In genomic region chr10:102713483-102713813, GRCh38 we compare ENCODE assay signal across 8 cellular contexts. TPM values are rescaled to one million over a fixed set of nuclear protein-coding genes. Genes with fewer than 3 reads are reported as not detected.
DNase-seq lines count a peak whose midpoint lies in the region; ATAC-seq and TF ChIP-seq lines count a peak whose summit lies in the region.

No MANE protein-coding gene starts in this region.

- H3K9me3 ChIP-seq in sigmoid colon = no peaks in the 10 kb centered on the region

- no peak for TF ChIP-seq EP300 in sigmoid colon (IDR thresholded peaks at IDR 0.05)

- peaks cover 62% of the 10 kb centered on the region for H3K4me1 Mint-ChIP-seq in activated CD8-positive, alpha-beta memory T cell treated with anti-CD3 and anti-CD28 coated beads, Interleukin-2, amount 10 ng/mL, durations not matched to agents 7 days and 5 days
- H3K4me1 Mint-ChIP-seq in activated CD8-positive, alpha-beta T cell treated with anti-CD3 and anti-CD28 coated beads, Interleukin-2, amount 10 ng/mL, durations not matched to agents 7 days and 5 days (ENCODE audit: low read depth) = peaks cover 53% of the 10 kb centered on the region

- no peak for DNase-seq in activated CD8-positive, alpha-beta memory T cell treated with anti-CD3 and anti-CD28 coated beads, Interleukin-2, amount 10 ng/mL, durations not matched to agents 7 days and 5 days
- no peak for DNase-seq in activated CD8-positive, alpha-beta memory T cell treated with anti-CD3 and anti-CD28 coated beads, Interleukin-2, amount 50 U/mL, for 48 hours
- DNase-seq in activated CD8-positive, alpha-beta T cell treated with anti-CD3 and anti-CD28 coated beads, Interleukin-2, amount 10 ng/mL, durations not matched to agents 7 days and 5 days = no peak
- DNase-seq in cardiac septum (ENCODE audit: low spot score) (peak; percentile 80), sigmoid colon (no peak), AML-193 (lab: John Stamatoyannopoulos, UW) (no peak)

- H3K27me3 Mint-ChIP-seq in activated CD8-positive, alpha-beta memory T cell treated with anti-CD3 and anti-CD28 coated beads, Interleukin-2, amount 10 ng/mL, durations not matched to agents 7 days and 5 days = no peaks in the 10 kb centered on the region
- H3K27me3 Mint-ChIP-seq in activated CD8-positive, alpha-beta T cell treated with anti-CD3 and anti-CD28 coated beads, Interleukin-2, amount 10 ng/mL, durations not matched to agents 7 days and 5 days (ENCODE audit: low read depth) = no peaks in the 10 kb centered on the region

- no peaks in the 10 kb centered on the region for H3K9me3 Mint-ChIP-seq in activated CD8-positive, alpha-beta memory T cell treated with anti-CD3 and anti-CD28 coated beads, Interleukin-2, amount 10 ng/mL, durations not matched to agents 7 days and 5 days (ENCODE audit: low read depth)
- no peaks in the 10 kb centered on the region for H3K9me3 Mint-ChIP-seq in activated CD8-positive, alpha-beta T cell treated with anti-CD3 and anti-CD28 coated beads, Interleukin-2, amount 10 ng/mL, durations not matched to agents 7 days and 5 days (ENCODE audit: insufficient read depth)

- peak overlapping the region; percentile 86 to 100 (median 94) for H3K4me3 ChIP-seq in sigmoid colon

- H3K4me1 ChIP-seq in sigmoid colon = peaks cover 0 to 28% (median 17%) of the 10 kb centered on the region in 4 donors

- CTCF ChIA-PET in activated CD8-positive, alpha-beta memory T cell treated with anti-CD3 and anti-CD28 coated beads, Interleukin-2, amount 10 ng/mL, durations not matched to agents 7 days and 5 days (lab: Charles Lee) = interaction anchor here (0.6 to 6.4 kb wide), 18 partner anchors 13 to 320 kb away, joined by 3 to 52 read pairs (median 4); partner anchors contain the start of genes CNNM2, SUFU, TRIM8 and WBP1L
- CTCF ChIA-PET in activated CD8-positive, alpha-beta T cell treated with anti-CD3 and anti-CD28 coated beads, Interleukin-2, amount 10 ng/mL, durations not matched to agents 7 days and 5 days (lab: Charles Lee) = interaction anchor here (0.8 to 6.4 kb wide), 22 partner anchors 9 to 341 kb away, joined by 3 to 61 read pairs (median 5); partner anchors contain the start of genes ACTR1A, TRIM8 and WBP1L

- POLR2A ChIA-PET in activated CD8-positive, alpha-beta T cell treated with anti-CD3 and anti-CD28 coated beads, Interleukin-2, amount 10 ng/mL, durations not matched to agents 7 days and 5 days (lab: Charles Lee) = interaction anchor here (0.7 to 3.1 kb wide), 6 partner anchors 31 to 204 kb away, joined by 3 to 27 read pairs (median 7); partner anchors contain the start of genes CNNM2 and TRIM8

- ATAC-seq in activated CD8-positive, alpha-beta memory T cell treated with anti-CD3 and anti-CD28 coated beads, Interleukin-2, amount 10 ng/mL, durations not matched to agents 7 days and 5 days = peak; percentile 56
- ATAC-seq in HG03095 (IDR thresholded peaks at IDR 0.05; ENCODE audit: unreplicated experiment) = peak; percentile 34
- peak; percentile 62 for ATAC-seq in activated CD8-positive, alpha-beta T cell treated with anti-CD3 and anti-CD28 coated beads, Interleukin-2, amount 10 ng/mL, durations not matched to agents 7 days and 5 days
- ATAC-seq in GM18870 (IDR thresholded peaks at IDR 0.05; ENCODE audit: unreplicated experiment) = no peak

- no peaks in the 10 kb centered on the region for H3K36me3 ChIP-seq in sigmoid colon

- H3K27ac ChIP-seq in sigmoid colon = peak overlapping the region; percentile 88 to 95 (median 90)

- WGBS in sigmoid colon, 2 donors = 0% methylated on average over 16 of the region's 16 CpGs

- no peak for TF ChIP-seq POLR2A in sigmoid colon (IDR thresholded peaks at IDR 0.05)

- peak in 1 of 4 experiments; percentile 20 for TF ChIP-seq CTCF in sigmoid colon (IDR thresholded peaks at IDR 0.05)

- H3K27me3 ChIP-seq in sigmoid colon = no peaks in the 10 kb centered on the region

- peak overlapping the region; percentile 80 for H3K4me3 Mint-ChIP-seq in activated CD8-positive, alpha-beta memory T cell treated with anti-CD3 and anti-CD28 coated beads, Interleukin-2, amount 10 ng/mL, durations not matched to agents 7 days and 5 days
- peak overlapping the region; percentile 91 for H3K4me3 Mint-ChIP-seq in activated CD8-positive, alpha-beta T cell treated with anti-CD3 and anti-CD28 coated beads, Interleukin-2, amount 10 ng/mL, durations not matched to agents 7 days and 5 days

- H3K36me3 Mint-ChIP-seq in activated CD8-positive, alpha-beta memory T cell treated with anti-CD3 and anti-CD28 coated beads, Interleukin-2, amount 10 ng/mL, durations not matched to agents 7 days and 5 days = peaks cover 12% of the 10 kb centered on the region
- H3K36me3 Mint-ChIP-seq in activated CD8-positive, alpha-beta T cell treated with anti-CD3 and anti-CD28 coated beads, Interleukin-2, amount 10 ng/mL, durations not matched to agents 7 days and 5 days (ENCODE audit: low read depth) = peaks cover 16% of the 10 kb centered on the region

- intact Hi-C loops in cardiac septum (cut with DNase I) (loop anchor here (5.0 kb wide), 2 partner anchors 36 to 66 kb away; no protein-coding TSS in a partner anchor), sigmoid colon (cut with DNase I) (loop anchor here (2.0 kb wide), 1 partner anchor 67 kb away; no protein-coding TSS in a partner anchor)

- H3K27ac Mint-ChIP-seq in activated CD8-positive, alpha-beta memory T cell treated with anti-CD3 and anti-CD28 coated beads, Interleukin-2, amount 10 ng/mL, durations not matched to agents 7 days and 5 days = peak overlapping the region; percentile 87
- peak overlapping the region; percentile 92 for H3K27ac Mint-ChIP-seq in activated CD8-positive, alpha-beta T cell treated with anti-CD3 and anti-CD28 coated beads, Interleukin-2, amount 10 ng/mL, durations not matched to agents 7 days and 5 days

RNA-seq across cellular contexts. Expression of gene ARL3, which starts 0.7 kb away (rescaled TPM):
- 1 to 10 TPM; 7.2 to 9.7 TPM for total RNA-seq in activated CD8-positive, alpha-beta memory T cell treated with anti-CD3 and anti-CD28 coated beads, Interleukin-2, amount 10 ng/mL, durations not matched to agents 7 days and 5 days
- total RNA-seq in activated CD8-positive, alpha-beta T cell treated with anti-CD3 and anti-CD28 coated beads, Interleukin-2, amount 10 ng/mL, durations not matched to agents 7 days and 5 days = 1 to 10 TPM; 4.7 to 5.2 TPM
- total RNA-seq in cardiac septum (13.1 TPM), sigmoid colon (10 to 100 TPM in 2 of 4 donors, 1 to 10 TPM in 2; 7.3 to 12.0 (median 9.3) TPM)
- polyA plus RNA-seq in sigmoid colon = 1 to 10 TPM; 4.6 to 8.4 (median 5.4) TPM

RNA-seq across cellular contexts. Expression of gene SFXN2, which starts 1.0 kb away (rescaled TPM):
- 10 to 100 TPM; 22.1 to 30.1 TPM for total RNA-seq in activated CD8-positive, alpha-beta memory T cell treated with anti-CD3 and anti-CD28 coated beads, Interleukin-2, amount 10 ng/mL, durations not matched to agents 7 days and 5 days
- total RNA-seq in activated CD8-positive, alpha-beta T cell treated with anti-CD3 and anti-CD28 coated beads, Interleukin-2, amount 10 ng/mL, durations not matched to agents 7 days and 5 days = 10 to 100 TPM; 22.2 TPM
- total RNA-seq in cardiac septum (2.8 TPM), sigmoid colon (1 to 10 TPM in 2 of 4 donors, under 1 TPM in 2; 0.66 to 6.1 (median 1.5) TPM)
- polyA plus RNA-seq in sigmoid colon = 10 to 100 TPM in 1 of 3 donors, 1 to 10 TPM in 2; 2.4 to 11.6 (median 3.0) TPM

RNA-seq across cellular contexts. Expression of gene WBP1L, which starts 30.3 kb away (rescaled TPM):
- 10 to 100 TPM; 23.9 to 24.6 TPM for total RNA-seq in activated CD8-positive, alpha-beta memory T cell treated with anti-CD3 and anti-CD28 coated beads, Interleukin-2, amount 10 ng/mL, durations not matched to agents 7 days and 5 days
- 10 to 100 TPM; 25.7 to 25.9 TPM for total RNA-seq in activated CD8-positive, alpha-beta T cell treated with anti-CD3 and anti-CD28 coated beads, Interleukin-2, amount 10 ng/mL, durations not matched to agents 7 days and 5 days
- 19.2 TPM for total RNA-seq in cardiac septum
- total RNA-seq in sigmoid colon = 100 to 1,000 TPM in 2 of 4 donors, 10 to 100 TPM in 2; 83.8 to 148 (median 115) TPM
- polyA plus RNA-seq in sigmoid colon = 10 to 100 TPM; 22.9 to 39.3 (median 25.8) TPM
